8 cellular contexts compared by ENCODE assay signal in genomic region chr4:2484993-2485392, GRCh38. TPM values are rescaled to one million over a fixed set of nuclear protein-coding genes. Genes with fewer than 3 reads are reported as not detected.
DNase-seq lines count a peak whose midpoint lies in the region; ATAC-seq and TF ChIP-seq lines count a peak whose summit lies in the region.

No MANE protein-coding gene starts in this region.

- H3K27ac Mint-ChIP-seq in activated naive CD8-positive, alpha-beta T cell treated with anti-CD3 and anti-CD28 coated beads, Interleukin-2, amount 10 ng/mL, durations not matched to agents 7 days and 5 days, result peak overlapping the region; percentile 90

- DNase-seq in GM12865 (ENCODE audit: low read depth), result peak; percentile 89
- DNase-seq in SKM-1 (lab: John Stamatoyannopoulos, UW; ENCODE audit: unreplicated experiment), result peak; percentile 98
- peak; percentile 67 for DNase-seq in activated naive CD8-positive, alpha-beta T cell treated with anti-CD3 and anti-CD28 coated beads, Interleukin-2, amount 10 ng/mL, durations not matched to agents 7 days and 5 days
- DNase-seq in left kidney (ENCODE audit: low read depth, low spot score), result peak; percentile 28
- peak in 2 of 3 experiments; percentile 21 to 43 for DNase-seq in stimulated activated CD4-positive, alpha-beta T cell treated with anti-CD3 and anti-CD28 coated beads, TNF-alpha, amount 100 ng/mL, for 24 hours (ENCODE audit: low read depth in 3 of 3)
- no peak for DNase-seq in NK-92 (lab: John Stamatoyannopoulos, UW; ENCODE audit: unreplicated experiment)
- no peak for DNase-seq in DMS53 treated with DMSO at 0.1 percent for 48 hours (lab: John Stamatoyannopoulos, UW; ENCODE audit: unreplicated experiment)

- peak; percentile 66 for ATAC-seq in HG02763 (IDR thresholded peaks at IDR 0.05; ENCODE audit: unreplicated experiment)
- ATAC-seq in activated naive CD8-positive, alpha-beta T cell treated with anti-CD3 and anti-CD28 coated beads, Interleukin-2, amount 10 ng/mL, durations not matched to agents 7 days and 5 days (ENCODE audit: low read depth), result peak; percentile 96

- H3K36me3 Mint-ChIP-seq in activated naive CD8-positive, alpha-beta T cell treated with anti-CD3 and anti-CD28 coated beads, Interleukin-2, amount 10 ng/mL, durations not matched to agents 7 days and 5 days, result peaks cover 8% of the 10 kb centered on the region

- peaks cover 66% of the 10 kb centered on the region for H3K4me1 Mint-ChIP-seq in activated naive CD8-positive, alpha-beta T cell treated with anti-CD3 and anti-CD28 coated beads, Interleukin-2, amount 10 ng/mL, durations not matched to agents 7 days and 5 days

- H3K27me3 Mint-ChIP-seq in activated naive CD8-positive, alpha-beta T cell treated with anti-CD3 and anti-CD28 coated beads, Interleukin-2, amount 10 ng/mL, durations not matched to agents 7 days and 5 days, result no peaks in the 10 kb centered on the region

- H3K4me3 Mint-ChIP-seq in activated naive CD8-positive, alpha-beta T cell treated with anti-CD3 and anti-CD28 coated beads, Interleukin-2, amount 10 ng/mL, durations not matched to agents 7 days and 5 days, result peak overlapping the region; percentile 66

- POLR2A ChIA-PET in activated naive CD8-positive, alpha-beta T cell treated with anti-CD3 and anti-CD28 coated beads, Interleukin-2, amount 10 ng/mL, durations not matched to agents 7 days and 5 days (lab: Charles Lee), result interaction anchor here (0.5 to 2.5 kb wide), 6 partner anchors 10 to 358 kb away, joined by 3 to 20 read pairs (median 4); partner anchors contain the start of genes ADD1, HAUS3, POLN and RNF4

- TF ChIP-seq CTCF in GM12865 (IDR thresholded peaks at IDR 0.05; ENCODE audit: insufficient read depth, low read depth, low read length, missing control alignments), result no peak

- no peaks in the 10 kb centered on the region for H3K9me3 Mint-ChIP-seq in activated naive CD8-positive, alpha-beta T cell treated with anti-CD3 and anti-CD28 coated beads, Interleukin-2, amount 10 ng/mL, durations not matched to agents 7 days and 5 days

- no peak overlapping the region for H3K4me3 ChIP-seq in GM12865 (ENCODE audit: low read depth, low read length)

RNA-seq across cellular contexts. Expression of gene RNF4, which starts 16.1 kb away (rescaled TPM):
- total RNA-seq in activated naive CD8-positive, alpha-beta T cell treated with anti-CD3 and anti-CD28 coated beads, Interleukin-2, amount 10 ng/mL, durations not matched to agents 7 days and 5 days, result 100 to 1,000 TPM; 103 to 109 TPM

RNA-seq across cellular contexts. Expression of gene FAM193A, which starts 51.5 kb away (rescaled TPM):
- total RNA-seq in activated naive CD8-positive, alpha-beta T cell treated with anti-CD3 and anti-CD28 coated beads, Interleukin-2, amount 10 ng/mL, durations not matched to agents 7 days and 5 days, result 10 to 100 TPM; 37.0 to 37.7 TPM

Comparison
In these comparisons a context has a peak if more than half of its experiments do, and no peak if none do; other contexts are left out.
1. DNase-seq: peak in GM12865 (single experiment), SKM-1 (single experiment), activated naive CD8-positive, alpha-beta T cell treated with anti-CD3 and anti-CD28 coated beads, Interleukin-2, amount 10 ng/mL, durations not matched to agents 7 days and 5 days (single experiment), left kidney (single experiment) and stimulated activated CD4-positive, alpha-beta T cell treated with anti-CD3 and anti-CD28 coated beads, TNF-alpha, amount 100 ng/mL, for 24 hours (2 of 3); none in NK-92 (single experiment) and DMS53 treated with DMSO at 0.1 percent for 48 hours (single experiment).